Comparison of ENCODE assay signal across 12 cellular contexts in the genomic region with DNA sequence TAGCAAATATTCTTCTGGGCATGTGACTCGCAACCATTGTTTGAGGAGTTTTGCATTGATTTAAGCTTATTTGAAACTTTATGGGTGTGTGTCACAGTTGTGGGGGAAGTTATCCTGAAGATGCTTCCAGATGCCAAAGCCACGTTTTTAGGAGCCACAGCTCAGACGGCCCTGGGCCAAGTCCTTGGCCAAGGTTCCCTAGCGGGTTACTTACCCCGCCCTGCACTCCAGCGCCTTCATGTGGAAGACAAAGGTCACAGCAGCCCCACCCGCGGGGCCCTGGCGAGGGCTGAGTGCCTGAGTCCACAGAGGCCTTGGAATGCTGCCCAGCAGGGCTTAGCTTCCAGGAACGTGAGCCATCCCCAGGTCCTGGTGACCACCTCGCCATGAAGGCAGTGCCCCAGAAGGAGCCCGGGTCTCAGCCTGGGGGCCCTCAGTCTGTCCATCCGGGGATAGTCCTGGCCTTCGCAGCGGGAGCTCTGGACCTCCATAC.
DNase-seq lines count a peak whose midpoint lies in the region; ATAC-seq, FAIRE-seq and TF ChIP-seq lines count a peak whose summit lies in the region.
"Had no signal": no experiment of that assay in that cellular context is flagged by ENCODE, and none has a peak within 500 bp of the region (broad histone marks: within the 10 kb centered on the region; RNA-seq: fewer than 3 reads in every experiment).

No MANE protein-coding gene starts in this region.

- no peak overlapping the region for H3K27ac Mint-ChIP-seq in astrocyte (ENCODE audit: unreplicated experiment)

- peaks cover 17% of the 10 kb centered on the region for H3K27me3 Mint-ChIP-seq in astrocyte (ENCODE audit: low read depth, unreplicated experiment)

- no peak overlapping the region for H3K4me2 ChIP-seq in astrocyte (ENCODE audit: low read length)

- no peaks in the 10 kb centered on the region for H4K20me1 ChIP-seq in astrocyte (ENCODE audit: insufficient read depth, low read length)

- no peaks in the 10 kb centered on the region for H3K36me3 Mint-ChIP-seq in astrocyte (ENCODE audit: low read depth, unreplicated experiment)

- no peak overlapping the region for H3K4me3 ChIP-seq in astrocyte (ENCODE audit: insufficient read depth, low read depth, low read length)
- H3K4me3 ChIP-seq in left lung, result no peak overlapping the region
- H3K4me3 ChIP-seq: HAP-1, sigmoid colon had no signal

- no peak for FAIRE-seq in astrocyte (lab: Jason Lieb, UNC)

- no peak overlapping the region for H3K9ac ChIP-seq in astrocyte (ENCODE audit: low read length)

- H3K36me3 ChIP-seq in astrocyte (ENCODE audit: insufficient read depth, low read length), result no peaks in the 10 kb centered on the region
- no peaks in the 10 kb centered on the region for H3K36me3 ChIP-seq in left lung
- H3K36me3 ChIP-seq: HAP-1, sigmoid colon had no signal

- no peak overlapping the region for H2AFZ ChIP-seq in astrocyte (ENCODE audit: low read depth, low read length)

- H3K27ac ChIP-seq in astrocyte (ENCODE audit: low read depth, low read length) (no peak overlapping the region), left lung (no peak overlapping the region)
- H3K27ac ChIP-seq: sigmoid colon had no signal

- no peaks in the 10 kb centered on the region for H3K27me3 ChIP-seq in astrocyte (ENCODE audit: insufficient read depth, low read length)
- peaks cover 0 to 13% of the 10 kb centered on the region in 2 donors for H3K27me3 ChIP-seq in left lung

- H3K9me3 ChIP-seq in astrocyte (ENCODE audit: insufficient read depth, low read depth, low read length), result no peaks in the 10 kb centered on the region
- H3K9me3 ChIP-seq in left lung, result peaks cover 0 to 23% of the 10 kb centered on the region in 2 donors
- H3K9me3 ChIP-seq: HAP-1, sigmoid colon had no signal

- intact Hi-C loops in left lung (cut with DNase I), result no loop called here

- peak; percentile 39 for ATAC-seq in left lung
- ATAC-seq in GM18868 (IDR thresholded peaks at IDR 0.05; ENCODE audit: unreplicated experiment), result no peak
- ATAC-seq in GM18517 (IDR thresholded peaks at IDR 0.05; ENCODE audit: unreplicated experiment), result no peak

- peaks cover 21% of the 10 kb centered on the region for H3K4me1 Mint-ChIP-seq in astrocyte (ENCODE audit: low read depth, unreplicated experiment)

- DNase-seq in AG20443 (ENCODE audit: low spot score) (peak; percentile 32), HK-2 (ENCODE audit: unreplicated experiment) (peak; percentile 16), astrocyte (ENCODE audit: low read depth) (peak; percentile 31), left lung (no peak), GF-D8 (lab: John Stamatoyannopoulos, UW) (no peak)
- no peak for DNase-seq in activated CD4-positive, alpha-beta T cell treated with anti-CD3 and anti-CD28 coated beads for 1 hour
- DNase-seq: activated CD8-positive, alpha-beta memory T cell treated with anti-CD3 and anti-CD28 coated beads for 24 hours; NCI-H1694 treated with DMSO at 0.1 percent for 48 hours; sigmoid colon had no signal

- peak; percentile 8 for TF ChIP-seq CTCF in astrocyte (IDR thresholded peaks at IDR 0.05; ENCODE audit: insufficient read depth, low read depth, low read length)
- no peak for TF ChIP-seq CTCF in left lung (IDR thresholded peaks at IDR 0.05)

- H3K4me3 Mint-ChIP-seq in astrocyte (ENCODE audit: unreplicated experiment), result no peak overlapping the region

- peaks cover 4% of the 10 kb centered on the region for H3K9me3 Mint-ChIP-seq in astrocyte (ENCODE audit: unreplicated experiment)

- no peaks in the 10 kb centered on the region for H3K79me2 ChIP-seq in astrocyte (ENCODE audit: insufficient read depth, low read length)

- H3K4me1 ChIP-seq in astrocyte (ENCODE audit: insufficient read depth, low read length) (peaks cover 24% of the 10 kb centered on the region), left lung (no peaks in the 10 kb centered on the region)
- H3K4me1 ChIP-seq: HAP-1, sigmoid colon had no signal

Comparison
In these comparisons a context has a peak if more than half of its experiments do, and no peak if none do; other contexts are left out.
1. DNase-seq: peak in AG20443 (single experiment), HK-2 (single experiment) and astrocyte (single experiment); none in left lung (0 of 2), activated CD4-positive, alpha-beta T cell treated with anti-CD3 and anti-CD28 coated beads for 1 hour (single experiment) and GF-D8 (single experiment).